ENCODE assay signal across 10 cellular contexts in genomic region chrX:154886789-154887221, GRCh38. TPM values are rescaled to one million over a fixed set of nuclear protein-coding genes. Genes with fewer than 3 reads are reported as not detected.
DNase-seq lines count a peak whose midpoint lies in the region; ATAC-seq and TF ChIP-seq lines count a peak whose summit lies in the region.
"Not testable (repeated sequence)": the region's sequence is repeated elsewhere in the genome, so short reads cannot be mapped to it uniquely, and the experiment has no call there.
"Had no signal": no experiment of that assay in that cellular context is flagged by ENCODE, and none has a peak within 500 bp of the region (broad histone marks: within the 10 kb centered on the region; RNA-seq: fewer than 3 reads in every experiment).

No MANE protein-coding gene starts in this region.

- H3K9me3 ChIP-seq in CD4-positive, alpha-beta T cell (ENCODE audit: control insufficient read depth, low read length); RWPE2 (ENCODE audit: severe bottlenecking): not testable (repeated sequence)

- ATAC-seq in CD4-positive, alpha-beta T cell (ENCODE audit: poor library complexity), result peak; percentile 68
- ATAC-seq in GM19043 (IDR thresholded peaks at IDR 0.05; ENCODE audit: low read depth, unreplicated experiment), result peak; percentile 50
- peak; percentile 60 for ATAC-seq in GM21528 (IDR thresholded peaks at IDR 0.05; ENCODE audit: low FRiP score, unreplicated experiment)
- peak; percentile 38 for ATAC-seq in HG02852 (IDR thresholded peaks at IDR 0.05; ENCODE audit: unreplicated experiment)
- ATAC-seq in HG03175 (IDR thresholded peaks at IDR 0.05; ENCODE audit: unreplicated experiment), result peak; percentile 45
- ATAC-seq in RWPE2 (ENCODE audit: low read depth), result peak; percentile 38; the same call in 2 of the 3 replicates
- ATAC-seq in esophagus mucosa, result peak; percentile 58
- ATAC-seq in naive thymus-derived CD8-positive, alpha-beta T cell, result peak; percentile 71 to 74

- H3K36me3 ChIP-seq in RWPE2 (ENCODE audit: low read depth), result not testable (repeated sequence)

- intact Hi-C loops in CD4-positive, alpha-beta T cell (cut with DNase I, micrococcal nuclease), result not testable (repeated sequence)

- not testable (repeated sequence) for H3K36me3 Mint-ChIP-seq in CD4-positive, alpha-beta T cell (ENCODE audit: low read depth); naive thymus-derived CD8-positive, alpha-beta T cell

- not testable (repeated sequence) for H3K27me3 Mint-ChIP-seq in CD4-positive, alpha-beta T cell; naive thymus-derived CD8-positive, alpha-beta T cell

- not testable (repeated sequence) for H3K4me3 Mint-ChIP-seq in CD4-positive, alpha-beta T cell; naive thymus-derived CD8-positive, alpha-beta T cell

- not testable (repeated sequence) for H3K4me3 ChIP-seq in RWPE2 (ENCODE audit: severe bottlenecking)

- not testable (repeated sequence) for H3K4me1 ChIP-seq in RWPE2 (ENCODE audit: insufficient read depth, poor library complexity, severe bottlenecking)

- POLR2A ChIA-PET in CD4-positive, alpha-beta T cell (lab: Charles Lee); naive thymus-derived CD8-positive, alpha-beta T cell (lab: Charles Lee): not testable (repeated sequence)

- not testable (repeated sequence) for H3K27me3 ChIP-seq in CD4-positive, alpha-beta T cell (ENCODE audit: control insufficient read depth, insufficient read depth, low read length); RWPE2 (ENCODE audit: insufficient read depth, poor library complexity, severe bottlenecking)

- not testable (repeated sequence) for H3K27ac ChIP-seq in CD4-positive, alpha-beta T cell (ENCODE audit: low read depth, low read length); RWPE2 (ENCODE audit: poor library complexity, severe bottlenecking)

- not testable (repeated sequence) for TF ChIP-seq CTCF in CD4-positive, alpha-beta T cell (IDR thresholded peaks at IDR 0.05); RWPE2 (IDR thresholded peaks at IDR 0.05; ENCODE audit: poor library complexity, severe bottlenecking)

- not testable (repeated sequence) for H3K27ac Mint-ChIP-seq in CD4-positive, alpha-beta T cell; naive thymus-derived CD8-positive, alpha-beta T cell

- not testable (repeated sequence) for H3K9me3 Mint-ChIP-seq in CD4-positive, alpha-beta T cell; naive thymus-derived CD8-positive, alpha-beta T cell

- peaks cover 13% of the 10 kb centered on the region for H3K4me1 Mint-ChIP-seq in CD4-positive, alpha-beta T cell (ENCODE audit: low read depth)
- peaks cover 2 to 12% (median 6%) of the 10 kb centered on the region in 4 donors for H3K4me1 Mint-ChIP-seq in naive thymus-derived CD8-positive, alpha-beta T cell

- not testable (repeated sequence) for DNase-seq in CD4-positive, alpha-beta T cell; RWPE2 (ENCODE audit: low spot score); naive thymus-derived CD8-positive, alpha-beta T cell

- CTCF ChIA-PET in CD4-positive, alpha-beta T cell (lab: Charles Lee), result not testable (repeated sequence)

RNA-seq across cellular contexts. Expression of gene F8A1, which starts 0.7 kb away (rescaled TPM):
- 1 to 10 TPM; 6.4 to 6.5 TPM for total RNA-seq in CD4-positive, alpha-beta T cell
- 19.6 TPM for total RNA-seq in esophagus mucosa
- total RNA-seq in naive thymus-derived CD8-positive, alpha-beta T cell, result 10 to 100 TPM; 44.5 to 47.9 TPM
- polyA plus RNA-seq in naive thymus-derived CD8-positive, alpha-beta T cell, result 100 to 1,000 TPM in 1 of 3 donors, 10 to 100 TPM in 2; 24.7 to 111 (median 38.9) TPM

RNA-seq across cellular contexts. Expression of gene SMIM9, which starts 52.3 kb away (rescaled TPM):
- not detected for total RNA-seq in CD4-positive, alpha-beta T cell
- total RNA-seq in esophagus mucosa, result not detected
- total RNA-seq in naive thymus-derived CD8-positive, alpha-beta T cell, result not detected
- polyA plus RNA-seq in naive thymus-derived CD8-positive, alpha-beta T cell, result not detected
- total RNA-seq: frontal cortex, right atrium auricular region had no signal
